8 cellular contexts compared by ENCODE assay signal in genomic region chr5:176194238-176195083, GRCh38. TPM values are rescaled to one million over a fixed set of nuclear protein-coding genes. Genes with fewer than 3 reads are reported as not detected.
DNase-seq lines count a peak whose midpoint lies in the region; ATAC-seq, FAIRE-seq and TF ChIP-seq lines count a peak whose summit lies in the region.
"Not testable (repeated sequence)": the region's sequence is repeated elsewhere in the genome, so short reads cannot be mapped to it uniquely, and the experiment has no call there.

No MANE protein-coding gene starts in this region.

- not testable (repeated sequence) for H3K4me3 ChIP-seq in CD4-positive, CD25-positive, alpha-beta regulatory T cell (ENCODE audit: low read depth, low read length)
- H3K4me3 ChIP-seq in HUES6 (ENCODE audit: low read depth, low read length) (peak overlapping the region; percentile 59), WI38 (ENCODE audit: low read depth, low read length) (peak overlapping the region; percentile 47), adipocyte (ENCODE audit: low read length) (peak overlapping the region; percentile 56), H1 (ENCODE audit: extremely low read depth in 1 of 4, insufficient read depth in 2 of 4, low read depth in 3 of 4, low read length in 4 of 4) (peak overlapping the region in 3 of 4 experiments; percentile 5 to 56 (median 19); a peak in 6 of 8 replicates), iPS-18a (ENCODE audit: low read length) (peak overlapping the region; percentile 27)

- not testable (repeated sequence) for H3K27ac ChIP-seq in CD4-positive, CD25-positive, alpha-beta regulatory T cell (ENCODE audit: insufficient read depth, low read length, poor library complexity, severe bottlenecking); HUES6 (ENCODE audit: low read depth, low read length); H1 (ENCODE audit: low read depth, low read length); iPS-18a (ENCODE audit: low read length)

- H4K8ac ChIP-seq in H1 (ENCODE audit: extremely low read depth, insufficient read depth, low read length), result not testable (repeated sequence)

- H3K9me3 ChIP-seq in CD4-positive, CD25-positive, alpha-beta regulatory T cell (ENCODE audit: control insufficient read depth in 2 of 2, low read length in 2 of 2); HUES6 (ENCODE audit: control insufficient read depth, insufficient read depth, low read depth, low read length); adipocyte (ENCODE audit: control insufficient read depth, low read length); H1 (ENCODE audit: insufficient read depth in 2 of 2, low read depth in 1 of 2, low read length in 1 of 2); iPS-18a (ENCODE audit: control insufficient read depth, low read depth, low read length): not testable (repeated sequence)

- not testable (repeated sequence) for H3K79me1 ChIP-seq in H1 (ENCODE audit: low read depth, low read length)

- not testable (repeated sequence) for FAIRE-seq in H1 (lab: Jason Lieb, UNC)

- WGBS in H1 (ENCODE audit: extremely low coverage in 1 of 2, insufficient coverage in 1 of 2, insufficient read length in 1 of 2, insufficient replicate concordance in 2 of 2, low coverage in 1 of 2, low lambda C conversion rate in 2 of 2, missing lambda C conversion rate in 1 of 2), 2 experiments, result 5% methylated on average over 23 of the region's 67 CpGs; no CpG with 5 or more reads in 1 of the 2 experiments

- not testable (repeated sequence) for H3K27ac Mint-ChIP-seq in CD4-positive, CD25-positive, alpha-beta regulatory T cell; natural killer cell treated with Interleukin-12 subunit alpha and Interleukin-12 subunit beta and Interleukin-15 and Interleukin-18, amount 100 ng/mL, for 72 hours; stimulated activated naive CD8-positive, alpha-beta T cell treated with anti-CD3 and anti-CD28 coated beads, Interleukin-15, amount 100 ng/mL, for 72 hours

- not testable (repeated sequence) for H2BK12ac ChIP-seq in H1 (ENCODE audit: low read depth, low read length)

- TF ChIP-seq POLR2A in H1 (IDR thresholded peaks at IDR 0.05; ENCODE audit: control extremely low read depth in 1 of 2, low read depth in 2 of 2, low read length in 2 of 2), result not testable (repeated sequence)

- not testable (repeated sequence) for H4K5ac ChIP-seq in H1 (ENCODE audit: insufficient read length, low read depth, low read length)

- TF ChIP-seq RAD21 in H1 (IDR thresholded peaks at IDR 0.05 in 1 of 2, conservative IDR thresholded peaks at IDR 0.05 in 1 of 2; ENCODE audit: low read depth in 2 of 2, low read length in 2 of 2), result not testable (repeated sequence)

- TF ChIP-seq EP300 in H1 (IDR thresholded peaks at IDR 0.05; ENCODE audit: borderline replicate concordance in 1 of 2, low read depth in 2 of 2, low read length in 2 of 2), result not testable (repeated sequence)

- CTCF ChIA-PET in H1 (lab: Charles Lee; ENCODE audit: partially characterized antibody), result not testable (repeated sequence)

- H3K36me3 Mint-ChIP-seq in CD4-positive, CD25-positive, alpha-beta regulatory T cell; natural killer cell treated with Interleukin-12 subunit alpha and Interleukin-12 subunit beta and Interleukin-15 and Interleukin-18, amount 100 ng/mL, for 72 hours: not testable (repeated sequence)

- not testable (repeated sequence) for H3K36me3 ChIP-seq in CD4-positive, CD25-positive, alpha-beta regulatory T cell (ENCODE audit: control insufficient read depth, insufficient read depth, low read length); HUES6 (ENCODE audit: control insufficient read depth, insufficient read depth, low read length); adipocyte (ENCODE audit: control insufficient read depth, insufficient read depth, low read length, severe bottlenecking); H1 (ENCODE audit: control insufficient read depth in 2 of 4, insufficient read depth in 4 of 4, low read length in 3 of 4); iPS-18a (ENCODE audit: control insufficient read depth, low read depth, low read length)

- peak in 1 of 3 donors; percentile 13 for DNase-seq in CD4-positive, CD25-positive, alpha-beta regulatory T cell
- DNase-seq in adipocyte (ENCODE audit: low read depth), result peak; percentile 10
- peak in 1 of 2 experiments; percentile 67 for DNase-seq in H1 (ENCODE audit: low read depth in 1 of 2, low spot score in 2 of 2)
- not testable (repeated sequence) for DNase-seq in natural killer cell treated with Interleukin-12 subunit alpha and Interleukin-12 subunit beta and Interleukin-15 and Interleukin-18, amount 100 ng/mL, for 72 hours (ENCODE audit: low spot score)
- DNase-seq in stimulated activated naive CD8-positive, alpha-beta T cell treated with anti-CD3 and anti-CD28 coated beads, Interleukin-15, amount 100 ng/mL, for 72 hours, result peak; percentile 18 to 20

- not testable (repeated sequence) for H2AFZ ChIP-seq in H1 (ENCODE audit: low read length)

- H3K9ac ChIP-seq in HUES6 (ENCODE audit: low read length); adipocyte (ENCODE audit: low read length); H1 (replicated peaks in 1 of 4; ENCODE audit: extremely low read depth in 1 of 4, low read depth in 3 of 4, low read length in 3 of 4); iPS-18a (ENCODE audit: low read length): not testable (repeated sequence)

- peaks cover 25% of the 10 kb centered on the region for H3K27me3 Mint-ChIP-seq in CD4-positive, CD25-positive, alpha-beta regulatory T cell
- H3K27me3 Mint-ChIP-seq in natural killer cell treated with Interleukin-12 subunit alpha and Interleukin-12 subunit beta and Interleukin-15 and Interleukin-18, amount 100 ng/mL, for 72 hours, result not testable (repeated sequence)
- peaks cover 41% of the 10 kb centered on the region for H3K27me3 Mint-ChIP-seq in stimulated activated naive CD8-positive, alpha-beta T cell treated with anti-CD3 and anti-CD28 coated beads, Interleukin-15, amount 100 ng/mL, for 72 hours

- H3K4me3 Mint-ChIP-seq in CD4-positive, CD25-positive, alpha-beta regulatory T cell, result peak overlapping the region in 2 of 4 donors; percentile 26 to 64
- H3K4me3 Mint-ChIP-seq in natural killer cell treated with Interleukin-12 subunit alpha and Interleukin-12 subunit beta and Interleukin-15 and Interleukin-18, amount 100 ng/mL, for 72 hours, result not testable (repeated sequence)
- peak overlapping the region; percentile 35 to 68 for H3K4me3 Mint-ChIP-seq in stimulated activated naive CD8-positive, alpha-beta T cell treated with anti-CD3 and anti-CD28 coated beads, Interleukin-15, amount 100 ng/mL, for 72 hours

- H3K14ac ChIP-seq in H1 (ENCODE audit: insufficient read length), result not testable (repeated sequence)

- not testable (repeated sequence) for H2BK5ac ChIP-seq in H1 (ENCODE audit: low read depth, low read length)

- H2AK5ac ChIP-seq in H1 (ENCODE audit: low read depth, low read length), result not testable (repeated sequence)

- not testable (repeated sequence) for H4K20me1 ChIP-seq in H1 (replicated peaks in 1 of 2; ENCODE audit: control insufficient read depth in 1 of 2, insufficient read depth in 2 of 2, low read length in 2 of 2)

- not testable (repeated sequence) for H3K4ac ChIP-seq in H1 (replicated peaks; ENCODE audit: insufficient read length, low read depth, low read length)

- not testable (repeated sequence) for H2BK15ac ChIP-seq in H1 (ENCODE audit: low read length)

- not testable (repeated sequence) for H2BK20ac ChIP-seq in H1 (ENCODE audit: low read length)

- H2BK120ac ChIP-seq in H1 (replicated peaks; ENCODE audit: low read depth, low read length), result not testable (repeated sequence)

- peak; percentile 51 to 57 for ATAC-seq in CD4-positive, CD25-positive, alpha-beta regulatory T cell (ENCODE audit: low read depth in 2 of 2)
- ATAC-seq in natural killer cell treated with Interleukin-12 subunit alpha and Interleukin-12 subunit beta and Interleukin-15 and Interleukin-18, amount 100 ng/mL, for 72 hours, result peak; percentile 28 to 40
- ATAC-seq in stimulated activated naive CD8-positive, alpha-beta T cell treated with anti-CD3 and anti-CD28 coated beads, Interleukin-15, amount 100 ng/mL, for 72 hours, result peak; percentile 63

- not testable (repeated sequence) for H3K23me2 ChIP-seq in H1 (ENCODE audit: low read depth, low read length)

- H4K91ac ChIP-seq in H1 (replicated peaks; ENCODE audit: insufficient read length, low read length), result not testable (repeated sequence)

- not testable (repeated sequence) for H3K56ac ChIP-seq in H1 (replicated peaks; ENCODE audit: insufficient read length, low read depth, low read length)

- not testable (repeated sequence) for H3K79me2 ChIP-seq in H1 (ENCODE audit: control insufficient read depth in 1 of 2, insufficient read depth in 2 of 2, low read length in 2 of 2)

- H3K23ac ChIP-seq in H1 (ENCODE audit: insufficient read length), result not testable (repeated sequence)

- POLR2A ChIA-PET in H1 (lab: Charles Lee; ENCODE audit: partially characterized antibody), result not testable (repeated sequence)

- H3K18ac ChIP-seq in H1 (ENCODE audit: extremely low read depth, low read length), result not testable (repeated sequence)

- not testable (repeated sequence) for H3K4me1 Mint-ChIP-seq in CD4-positive, CD25-positive, alpha-beta regulatory T cell; natural killer cell treated with Interleukin-12 subunit alpha and Interleukin-12 subunit beta and Interleukin-15 and Interleukin-18, amount 100 ng/mL, for 72 hours (ENCODE audit: low read depth in 2 of 2)
- H3K4me1 Mint-ChIP-seq in stimulated activated naive CD8-positive, alpha-beta T cell treated with anti-CD3 and anti-CD28 coated beads, Interleukin-15, amount 100 ng/mL, for 72 hours, result peaks cover 29% of the 10 kb centered on the region

- H3K4me2 ChIP-seq in H1 (ENCODE audit: insufficient read depth in 1 of 2, low read depth in 2 of 2, low read length in 2 of 2), result peak overlapping the region; percentile 31 to 89

- H3K9me3 Mint-ChIP-seq in CD4-positive, CD25-positive, alpha-beta regulatory T cell; natural killer cell treated with Interleukin-12 subunit alpha and Interleukin-12 subunit beta and Interleukin-15 and Interleukin-18, amount 100 ng/mL, for 72 hours; stimulated activated naive CD8-positive, alpha-beta T cell treated with anti-CD3 and anti-CD28 coated beads, Interleukin-15, amount 100 ng/mL, for 72 hours: not testable (repeated sequence)

- TF ChIP-seq CTCF in WI38 (IDR thresholded peaks at IDR 0.05; ENCODE audit: low read depth, low read length); H1 (IDR thresholded peaks at IDR 0.05; ENCODE audit: control extremely low read depth in 1 of 3, insufficient read depth in 1 of 3, low read depth in 1 of 3, low read length in 3 of 3): not testable (repeated sequence)

- H3K4me1 ChIP-seq in CD4-positive, CD25-positive, alpha-beta regulatory T cell (ENCODE audit: control insufficient read depth, insufficient read depth, low read length, poor library complexity, severe bottlenecking); HUES6 (ENCODE audit: control insufficient read depth, insufficient read depth, low read length); adipocyte (ENCODE audit: control insufficient read depth, insufficient read depth, low read length); H1 (replicated peaks in 1 of 4; ENCODE audit: control insufficient read depth in 3 of 4, insufficient read depth in 4 of 4, low read length in 3 of 4); iPS-18a (ENCODE audit: control insufficient read depth, low read depth, low read length): not testable (repeated sequence)

- not testable (repeated sequence) for H3K27me3 ChIP-seq in CD4-positive, CD25-positive, alpha-beta regulatory T cell (ENCODE audit: control insufficient read depth, insufficient read depth, low read length); adipocyte (replicated peaks; ENCODE audit: control insufficient read depth, insufficient read depth, low read length)
- peaks cover 54% of the 10 kb centered on the region for H3K27me3 ChIP-seq in HUES6 (ENCODE audit: control insufficient read depth, insufficient read depth, low read length)
- peaks cover 4 to 49% (median 20%) of the 10 kb centered on the region in 4 experiments for H3K27me3 ChIP-seq in H1 (replicated peaks in 1 of 4; ENCODE audit: control insufficient read depth in 3 of 4, extremely low read depth in 1 of 4, insufficient read depth in 3 of 4, low read length in 3 of 4)
- peaks cover 56% of the 10 kb centered on the region for H3K27me3 ChIP-seq in iPS-18a (ENCODE audit: control insufficient read depth, insufficient read depth, low read length)

RNA-seq across cellular contexts. Expression of gene SIMC1, which starts 43.8 kb away (rescaled TPM):
- total RNA-seq in CD4-positive, CD25-positive, alpha-beta regulatory T cell, result 21.1 TPM
- polyA plus RNA-seq in CD4-positive, CD25-positive, alpha-beta regulatory T cell, result 1 to 10 TPM; 6.1 to 8.4 (median 7.4) TPM
- 16.6 and 21.2 TPM in 2 replicates for total RNA-seq in H1 (2021; fragmentation: NEBNext Ultra II Directional; extraction: Animal tissue kit (Norgen Biotek cat#: 25700))
- polyA plus RNA-seq in H1 (2011; rRNA removed), result 11.3 and 12.3 TPM in 2 replicates
- 8.2 TPM for polyA plus RNA-seq in H1 (2011; cell fraction: cytosol; rRNA removed)
- 16.6 TPM for polyA plus RNA-seq in H1 (2011; cell fraction: nucleus; rRNA removed)
- 12.7 to 16.1 TPM (median 12.9 TPM) in 4 replicates for polyA plus RNA-seq in H1 (2012, experiment 1 of 2)
- 4.4 TPM for polyA plus RNA-seq in H1 (2012, experiment 2 of 2)
- polyA plus RNA-seq in H1 (2013, experiment 1 of 2), result 10.2 TPM
- polyA plus RNA-seq in H1 (2013, experiment 2 of 2), result 10.0 TPM
- 27.2 and 29.8 TPM in 2 replicates for polyA minus RNA-seq in H1 (2011; rRNA and poly(A)+ RNA removed)
- polyA minus RNA-seq in H1 (2011; cell fraction: cytosol; rRNA and poly(A)+ RNA removed), result 9.6 TPM
- 34.2 TPM for polyA minus RNA-seq in H1 (2011; cell fraction: nucleus; rRNA and poly(A)+ RNA removed)
- 10 to 100 TPM; 16.5 to 39.6 TPM for total RNA-seq in natural killer cell treated with Interleukin-12 subunit alpha and Interleukin-12 subunit beta and Interleukin-15 and Interleukin-18, amount 100 ng/mL, for 72 hours
